Comparison of ENCODE assay signal across 13 cellular contexts in genomic region chr16:52265446-52265861, GRCh38.
DNase-seq lines count a peak whose midpoint lies in the region; ATAC-seq lines count a peak whose summit lies in the region.
"Had no signal": no experiment of that assay in that cellular context is flagged by ENCODE, and none has a peak within 500 bp of the region (broad histone marks: within the 10 kb centered on the region; RNA-seq: fewer than 3 reads in every experiment).

No MANE protein-coding gene starts in this region.

- intact Hi-C loops in activated CD4-positive, alpha-beta T cell treated with anti-CD3 and anti-CD28 coated beads for 36 hours (cut with DNase I, micrococcal nuclease): no loop called here

- no peaks in the 10 kb centered on the region for H3K27me3 ChIP-seq in H7 (ENCODE audit: control insufficient read depth, insufficient read depth, low read length)
- H3K27me3 ChIP-seq: ascending aorta had no signal

- POLR2A ChIA-PET in activated CD4-positive, alpha-beta T cell treated with anti-CD3 and anti-CD28 coated beads for 36 hours (lab: Charles Lee): no interaction called here

- H3K4me3 ChIP-seq in H7 (ENCODE audit: insufficient read depth, low read depth, low read length): no peak overlapping the region
- H3K4me3 ChIP-seq: ascending aorta, lung, thoracic aorta had no signal

- H3K9me3 Mint-ChIP-seq in activated CD4-positive, alpha-beta T cell treated with anti-CD3 and anti-CD28 coated beads for 36 hours (ENCODE audit: low read depth): no peaks in the 10 kb centered on the region
- H3K9me3 Mint-ChIP-seq: dendritic cell treated with granulocyte-macrophage colony-stimulating factor and Interleukin-4, amounts not matched to agents 40 ng/mL and 50 ng/mL, for 4 days had no signal

- DNase-seq in H7 (peak; percentile 19), NCI-H1417 treated with DMSO at 0.1 percent for 48 hours (lab: John Stamatoyannopoulos, UW) (peak; percentile 88), NCI-H774 (lab: John Stamatoyannopoulos, UW) (peak; percentile 92), iPS-NIHi7 (ENCODE audit: extremely low spot score) (peak; percentile 21)
- no peak for DNase-seq in activated CD4-positive, alpha-beta T cell treated with anti-CD3 and anti-CD28 coated beads for 36 hours
- no peak for DNase-seq in activated CD4-positive, alpha-beta T cell treated with anti-CD3 and anti-CD28 coated beads for 1 hour
- DNase-seq: activated CD8-positive, alpha-beta memory T cell treated with anti-CD3 and anti-CD28 coated beads for 24 hours; naive thymus-derived CD8-positive, alpha-beta T cell had no signal

- H3K27me3 Mint-ChIP-seq in activated CD4-positive, alpha-beta T cell treated with anti-CD3 and anti-CD28 coated beads for 36 hours: no peaks in the 10 kb centered on the region
- H3K27me3 Mint-ChIP-seq: dendritic cell treated with granulocyte-macrophage colony-stimulating factor and Interleukin-4, amounts not matched to agents 40 ng/mL and 50 ng/mL, for 4 days; naive thymus-derived CD8-positive, alpha-beta T cell had no signal

- no peak overlapping the region for H3K27ac Mint-ChIP-seq in activated CD4-positive, alpha-beta T cell treated with anti-CD3 and anti-CD28 coated beads for 36 hours
- H3K27ac Mint-ChIP-seq: dendritic cell treated with granulocyte-macrophage colony-stimulating factor and Interleukin-4, amounts not matched to agents 40 ng/mL and 50 ng/mL, for 4 days; naive thymus-derived CD8-positive, alpha-beta T cell had no signal

- no peak for ATAC-seq in activated CD4-positive, alpha-beta T cell treated with anti-CD3 and anti-CD28 coated beads for 36 hours
- ATAC-seq in GM18502 (IDR thresholded peaks at IDR 0.05; ENCODE audit: poor library complexity, unreplicated experiment): no peak
- ATAC-seq: naive thymus-derived CD8-positive, alpha-beta T cell had no signal

- H3K36me3 ChIP-seq in H7 (replicated peaks; ENCODE audit: control insufficient read depth, insufficient read depth, low read length): no peaks in the 10 kb centered on the region
- H3K36me3 ChIP-seq: ascending aorta, thoracic aorta had no signal

- H3K4me1 Mint-ChIP-seq in activated CD4-positive, alpha-beta T cell treated with anti-CD3 and anti-CD28 coated beads for 36 hours: no peaks in the 10 kb centered on the region
- H3K4me1 Mint-ChIP-seq: naive thymus-derived CD8-positive, alpha-beta T cell had no signal

- no peaks in the 10 kb centered on the region for H3K36me3 Mint-ChIP-seq in activated CD4-positive, alpha-beta T cell treated with anti-CD3 and anti-CD28 coated beads for 36 hours (ENCODE audit: low read depth)
- H3K36me3 Mint-ChIP-seq: naive thymus-derived CD8-positive, alpha-beta T cell had no signal

- CTCF ChIA-PET in activated CD4-positive, alpha-beta T cell treated with anti-CD3 and anti-CD28 coated beads for 36 hours (lab: Charles Lee): no interaction called here

- no peak overlapping the region for H3K4me3 Mint-ChIP-seq in activated CD4-positive, alpha-beta T cell treated with anti-CD3 and anti-CD28 coated beads for 36 hours
- H3K4me3 Mint-ChIP-seq: dendritic cell treated with granulocyte-macrophage colony-stimulating factor and Interleukin-4, amounts not matched to agents 40 ng/mL and 50 ng/mL, for 4 days; naive thymus-derived CD8-positive, alpha-beta T cell had no signal

Comparison
In these comparisons a context has a peak if more than half of its experiments do, and no peak if none do; other contexts are left out.
1. DNase-seq: peak in H7 (single experiment), NCI-H1417 treated with DMSO at 0.1 percent for 48 hours (single experiment), NCI-H774 (single experiment) and iPS-NIHi7 (single experiment); none in activated CD4-positive, alpha-beta T cell treated with anti-CD3 and anti-CD28 coated beads for 36 hours (single experiment) and activated CD4-positive, alpha-beta T cell treated with anti-CD3 and anti-CD28 coated beads for 1 hour (single experiment).